Comparison of ENCODE assay signal across 8 cellular contexts in genomic region chr2:61017003-61017555, GRCh38. TPM values are rescaled to one million over a fixed set of nuclear protein-coding genes. Genes with fewer than 3 reads are reported as not detected.
A peak's percentile ranks its signal among the peaks of the same experiment; 100 is the strongest.
DNase-seq lines count a peak whose midpoint lies in the region; ATAC-seq lines count a peak whose summit lies in the region.

No MANE protein-coding gene starts in this region.

- no peaks in the 10 kb centered on the region for H3K36me3 ChIP-seq in CD4-positive, alpha-beta memory T cell (ENCODE audit: insufficient read depth, low read length)

- H3K4me3 ChIP-seq in CD4-positive, alpha-beta memory T cell (ENCODE audit: low read length in 2 of 2), result peak overlapping the region; percentile 91 to 99

- H3K27me3 ChIP-seq in CD4-positive, alpha-beta memory T cell (ENCODE audit: insufficient read depth, low read length), result no peaks in the 10 kb centered on the region

- H3K27me3 Mint-ChIP-seq in CD4-positive, alpha-beta memory T cell, result no peaks in the 10 kb centered on the region
- no peaks in the 10 kb centered on the region for H3K27me3 Mint-ChIP-seq in effector memory CD8-positive, alpha-beta T cell
- H3K27me3 Mint-ChIP-seq in memory B cell, result no peaks in the 10 kb centered on the region

- peaks cover 8 to 28% of the 10 kb centered on the region in 2 donors for H3K36me3 Mint-ChIP-seq in CD4-positive, alpha-beta memory T cell
- H3K36me3 Mint-ChIP-seq in effector memory CD8-positive, alpha-beta T cell (ENCODE audit: insufficient read depth), result peaks cover 9% of the 10 kb centered on the region
- peaks cover 3% of the 10 kb centered on the region for H3K36me3 Mint-ChIP-seq in memory B cell

- H3K4me1 ChIP-seq in CD4-positive, alpha-beta memory T cell (ENCODE audit: insufficient read depth, low read length), result peaks cover 25% of the 10 kb centered on the region

- CTCF ChIA-PET in CD4-positive, alpha-beta memory T cell (lab: Charles Lee; ENCODE audit: partially characterized antibody), result interaction anchor here (1.0 to 1.5 kb wide), 4 partner anchors 161 to 261 kb away, joined by 3 to 5 read pairs (median 5); partner anchors contain the start of gene PAPOLG

- intact Hi-C loops in CD4-positive, alpha-beta memory T cell (cut with micrococcal nuclease), result loop anchor here (1.0 to 10.0 kb wide), 5 partner anchors 49 to 871 kb away; partner anchors contain the start of gene CCT4

- H3K9me3 ChIP-seq in CD4-positive, alpha-beta memory T cell (ENCODE audit: control insufficient read depth in 1 of 2, low read length in 2 of 2), result no peaks in the 10 kb centered on the region

- ATAC-seq in GM19438 (IDR thresholded peaks at IDR 0.05; ENCODE audit: low read depth, unreplicated experiment), result peak; percentile 50
- ATAC-seq in HG03571 (IDR thresholded peaks at IDR 0.05; ENCODE audit: unreplicated experiment), result peak; percentile 60
- peak; percentile 70 for ATAC-seq in effector memory CD8-positive, alpha-beta T cell (replicated peaks)
- peak; percentile 57 for ATAC-seq in memory B cell (ENCODE audit: low read depth)

- peaks cover 13 to 53% (median 36%) of the 10 kb centered on the region in 4 donors for H3K4me1 Mint-ChIP-seq in CD4-positive, alpha-beta memory T cell
- peaks cover 16 to 29% of the 10 kb centered on the region in 2 donors for H3K4me1 Mint-ChIP-seq in effector memory CD8-positive, alpha-beta T cell (ENCODE audit: low read depth in 2 of 2)
- H3K4me1 Mint-ChIP-seq in memory B cell, result peaks cover 10% of the 10 kb centered on the region

- H3K27ac Mint-ChIP-seq in CD4-positive, alpha-beta memory T cell, result peak overlapping the region; percentile 92 to 98 (median 97)
- peak overlapping the region; percentile 89 to 90 for H3K27ac Mint-ChIP-seq in effector memory CD8-positive, alpha-beta T cell
- H3K27ac Mint-ChIP-seq in memory B cell, result peak overlapping the region; percentile 93

- peak; percentile 73 to 82 (median 76) for DNase-seq in CD4-positive, alpha-beta memory T cell
- DNase-seq in NCI-H82 (lab: John Stamatoyannopoulos, UW) (peak; percentile 93), memory B cell (ENCODE audit: low spot score in 2 of 2) (peak; percentile 26 to 68)
- DNase-seq in activated CD8-positive, alpha-beta memory T cell treated with anti-CD3 and anti-CD28 coated beads for 1 hour (ENCODE audit: extremely low read depth in 1 of 2, low read depth in 1 of 2), result peak; percentile 17 to 39
- peak; percentile 42 to 69 (median 44) for DNase-seq in effector memory CD8-positive, alpha-beta T cell
- peak; percentile 36 for DNase-seq in stimulated activated CD8-positive, alpha-beta memory T cell treated with anti-CD3 and anti-CD28 coated beads, Interleukin-12 subunit alpha, Interleukin-12 subunit beta, amount 100 ng/mL, for 24 hours (ENCODE audit: extremely low read depth)

- peak overlapping the region; percentile 98 to 100 (median 99) for H3K4me3 Mint-ChIP-seq in CD4-positive, alpha-beta memory T cell
- peak overlapping the region; percentile 91 to 92 for H3K4me3 Mint-ChIP-seq in effector memory CD8-positive, alpha-beta T cell
- H3K4me3 Mint-ChIP-seq in memory B cell, result peak overlapping the region; percentile 100

- no peaks in the 10 kb centered on the region for H3K9me3 Mint-ChIP-seq in CD4-positive, alpha-beta memory T cell
- no peaks in the 10 kb centered on the region for H3K9me3 Mint-ChIP-seq in effector memory CD8-positive, alpha-beta T cell
- no peaks in the 10 kb centered on the region for H3K9me3 Mint-ChIP-seq in memory B cell

- peak overlapping the region; percentile 80 for H3K27ac ChIP-seq in CD4-positive, alpha-beta memory T cell (ENCODE audit: low read depth, low read length)

- POLR2A ChIA-PET in CD4-positive, alpha-beta memory T cell (lab: Charles Lee; ENCODE audit: partially characterized antibody), result interaction anchor here (0.6 to 2.6 kb wide), 15 partner anchors 15 to 1729 kb away, joined by 3 to 32 read pairs (median 5); partner anchors contain the start of genes PAPOLG, REL and USP34

RNA-seq across cellular contexts. Expression of gene PEX13, which starts 0.4 kb away (rescaled TPM):
- total RNA-seq in CD4-positive, alpha-beta memory T cell, result 10 to 100 TPM; 25.8 to 26.6 TPM
- 10 to 100 TPM; 10.7 to 16.1 TPM for polyA plus RNA-seq in CD4-positive, alpha-beta memory T cell

RNA-seq across cellular contexts. Expression of gene PUS10, which starts 1.0 kb away (rescaled TPM):
- total RNA-seq in CD4-positive, alpha-beta memory T cell, result 1 to 10 TPM; 7.0 to 8.0 TPM
- 1 to 10 TPM; 3.4 to 4.1 TPM for polyA plus RNA-seq in CD4-positive, alpha-beta memory T cell

RNA-seq across cellular contexts. Expression of gene SANBR, which starts 48.6 kb away (rescaled TPM):
- 1 to 10 TPM; 5.4 to 6.0 TPM for total RNA-seq in CD4-positive, alpha-beta memory T cell
- 1 to 10 TPM; 1.0 to 2.4 TPM for polyA plus RNA-seq in CD4-positive, alpha-beta memory T cell

Comparison
In these comparisons a context has a peak if more than half of its experiments do, and no peak if none do; other contexts are left out.
1. Peak in every context shown above with its lines: DNase-seq, ATAC-seq, H3K4me3 ChIP-seq and H3K27ac ChIP-seq.
2. DNase-seq: peak in every context shown above with its lines; median percentile 93 in NCI-H82; 76 in CD4-positive, alpha-beta memory T cell; 47 in memory B cell; 44 in effector memory CD8-positive, alpha-beta T cell; 36 in stimulated activated CD8-positive, alpha-beta memory T cell treated with anti-CD3 and anti-CD28 coated beads, Interleukin-12 subunit alpha, Interleukin-12 subunit beta, amount 100 ng/mL, for 24 hours; 28 in activated CD8-positive, alpha-beta memory T cell treated with anti-CD3 and anti-CD28 coated beads for 1 hour.